In genomic region chr5:159118958-159119659, GRCh38 we compare ENCODE assay signal across 2 cellular contexts. TPM values are rescaled to one million over a fixed set of nuclear protein-coding genes. Genes with fewer than 3 reads are reported as not detected.
"Had no signal": no experiment of that assay in that cellular context is flagged by ENCODE, and none has a peak within 500 bp of the region (broad histone marks: within the 10 kb centered on the region; RNA-seq: fewer than 3 reads in every experiment).

No MANE protein-coding gene starts in this region.

RNA-seq across cellular contexts. Expression of gene EBF1, which starts 19.4 kb away (rescaled TPM):
- polyA plus RNA-seq: keratinocyte, mammary epithelial cell had no signal
